Comparison of ENCODE assay signal across 8 cellular contexts in the genomic region with DNA sequence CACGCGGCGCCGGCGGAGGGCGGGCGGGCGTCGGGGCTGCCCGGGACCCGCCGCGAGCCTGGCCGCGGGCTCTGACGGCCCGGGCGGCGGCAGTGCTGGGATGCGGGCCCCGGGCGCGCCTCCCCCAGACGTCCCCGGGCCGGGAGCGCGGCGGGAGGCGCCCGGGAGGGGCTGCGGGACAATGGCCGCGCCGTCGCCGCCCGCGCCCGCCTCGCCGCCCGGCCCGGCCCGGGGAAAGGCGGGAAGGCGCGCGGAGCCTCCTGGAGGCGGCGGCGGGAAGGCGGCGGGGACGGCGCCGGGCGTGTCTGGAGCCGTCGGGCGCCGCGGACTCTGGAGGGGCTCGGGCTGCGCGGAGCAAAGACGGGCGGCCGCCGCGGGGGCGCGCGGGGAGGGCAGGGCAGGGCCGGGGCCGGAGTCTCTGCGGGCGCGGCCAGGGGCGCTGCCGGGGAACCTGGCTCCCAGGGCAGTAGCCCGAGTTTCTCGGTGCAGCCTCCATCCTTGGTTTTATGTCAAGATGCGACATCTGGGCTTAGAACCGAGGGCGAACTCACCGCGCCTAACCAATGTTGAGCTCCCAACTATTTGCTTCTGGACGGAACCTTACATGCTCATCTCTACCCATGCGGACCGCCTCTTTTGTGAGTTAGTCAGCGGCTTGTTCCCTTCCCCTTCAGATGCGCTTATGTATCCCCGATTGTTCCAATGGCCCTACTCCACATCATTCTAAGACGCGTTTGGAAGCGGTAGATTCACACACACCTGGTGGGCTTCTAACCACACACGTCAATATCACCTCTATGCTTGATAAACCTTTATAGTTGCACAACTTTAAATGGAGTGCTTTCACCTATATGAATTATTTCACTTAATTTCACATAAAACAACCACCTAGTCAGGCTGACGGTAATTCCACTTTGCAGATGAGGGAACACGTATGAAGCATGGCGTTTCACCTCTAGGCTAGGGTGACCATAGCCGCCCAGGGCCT. TPM values are rescaled to one million over a fixed set of nuclear protein-coding genes. Genes with fewer than 3 reads are reported as not detected.
DNase-seq lines count a peak whose midpoint lies in the region; ATAC-seq and TF ChIP-seq lines count a peak whose summit lies in the region.

No MANE protein-coding gene starts in this region.

- peak overlapping the region; percentile 87 for H3K9ac ChIP-seq in HUES64 (ENCODE audit: low read depth, low read length)

- WGBS in HUES64, result 2% methylated on average over 100 of the region's 102 CpGs

- no peak for TF ChIP-seq CTCF in dorsolateral prefrontal cortex (IDR thresholded peaks at IDR 0.05 in 54 of 56, conservative IDR thresholded peaks at IDR 0.05 in 2 of 56; ENCODE audit: low read depth in 1 of 56, partially characterized antibody in 56 of 56)

- DNase-seq in DMS79 (lab: John Stamatoyannopoulos, UW), result peak; percentile 45
- peak; percentile 51 for DNase-seq in SW480 (ENCODE audit: low spot score)
- DNase-seq in dorsolateral prefrontal cortex, result peak in 6 of 10 donors; percentile 8 to 50 (median 32)
- DNase-seq in left kidney (ENCODE audit: low read depth, low spot score), result peak; percentile 81
- no peak for DNase-seq in stimulated activated naive B cell treated with anti-CD40 and anti-IgM and Interleukin-4, amounts not matched to agents 10 μg/mL and 1 μg/mL and 100 μg/mL, for 72 hours

- peak overlapping the region; percentile 57; the same call in 1 of the 2 replicates for H3K27ac ChIP-seq in HUES64 (ENCODE audit: low read depth, low read length)
- H3K27ac ChIP-seq in dorsolateral prefrontal cortex, result peak overlapping the region in 39 of 59 donors; percentile 1 to 83 (median 65)

- H3K36me3 Mint-ChIP-seq in stimulated activated naive B cell treated with anti-CD40 and anti-IgM and Interleukin-4, amounts not matched to agents 10 μg/mL and 1 μg/mL and 100 μg/mL, for 72 hours, result peaks cover 14% of the 10 kb centered on the region in 2 donors

- peaks cover 6% of the 10 kb centered on the region; the same call in 1 of the 2 replicates for H3K4me1 ChIP-seq in HUES64 (ENCODE audit: insufficient read depth, low read length)

- peak overlapping the region; percentile 96 to 97 for H3K4me3 Mint-ChIP-seq in stimulated activated naive B cell treated with anti-CD40 and anti-IgM and Interleukin-4, amounts not matched to agents 10 μg/mL and 1 μg/mL and 100 μg/mL, for 72 hours

- no peaks in the 10 kb centered on the region for H3K9me3 ChIP-seq in HUES64 (ENCODE audit: insufficient read depth, low read depth, low read length)

- H3K4me3 ChIP-seq in HUES64 (ENCODE audit: low read length) (peak overlapping the region; percentile 69), dorsolateral prefrontal cortex (peak overlapping the region; percentile 24 to 82 (median 64))

- H3K4me1 Mint-ChIP-seq in stimulated activated naive B cell treated with anti-CD40 and anti-IgM and Interleukin-4, amounts not matched to agents 10 μg/mL and 1 μg/mL and 100 μg/mL, for 72 hours, result peaks cover 28 to 50% of the 10 kb centered on the region in 2 donors

- peak overlapping the region; percentile 87 for H3K27ac Mint-ChIP-seq in stimulated activated naive B cell treated with anti-CD40 and anti-IgM and Interleukin-4, amounts not matched to agents 10 μg/mL and 1 μg/mL and 100 μg/mL, for 72 hours

- intact Hi-C loops in dorsolateral prefrontal cortex (cut with DNase I), result loop anchor here in 1 of 2 donors (5.0 kb wide), 1 partner anchor 112 kb away; the partner anchor contains the start of genes RBBP4 and ZBTB8OS

- H3K9me3 Mint-ChIP-seq in stimulated activated naive B cell treated with anti-CD40 and anti-IgM and Interleukin-4, amounts not matched to agents 10 μg/mL and 1 μg/mL and 100 μg/mL, for 72 hours, result peaks cover 2 to 3% of the 10 kb centered on the region in 2 donors

- no peaks in the 10 kb centered on the region; the same call in 1 of the 2 replicates for H3K36me3 ChIP-seq in HUES64 (ENCODE audit: insufficient read depth, low read length)

- ATAC-seq in stimulated activated naive B cell treated with anti-CD40 and anti-IgM and Interleukin-4, amounts not matched to agents 10 μg/mL and 1 μg/mL and 100 μg/mL, for 72 hours (replicated peaks), result peak; percentile 45 to 55
- ATAC-seq in GM21515 (IDR thresholded peaks at IDR 0.05; ENCODE audit: unreplicated experiment), result no peak
- no peak for ATAC-seq in HG03520 (IDR thresholded peaks at IDR 0.05; ENCODE audit: unreplicated experiment)

- peaks cover 19 to 32% of the 10 kb centered on the region in 2 donors for H3K27me3 Mint-ChIP-seq in stimulated activated naive B cell treated with anti-CD40 and anti-IgM and Interleukin-4, amounts not matched to agents 10 μg/mL and 1 μg/mL and 100 μg/mL, for 72 hours

- H3K27me3 ChIP-seq in HUES64 (ENCODE audit: insufficient read depth, low read length), result peaks cover 9% of the 10 kb centered on the region; the same call in 1 of the 2 replicates
- no peaks in the 10 kb centered on the region for H3K27me3 ChIP-seq in dorsolateral prefrontal cortex

RNA-seq across cellular contexts. Expression of gene ZBTB8A, which starts 0.7 kb away (rescaled TPM):
- 9.5 TPM for polyA plus RNA-seq in HUES64 (2013, experiment 1 of 2)
- polyA plus RNA-seq in HUES64 (2013, experiment 2 of 2), result 9.4 TPM
- total RNA-seq in dorsolateral prefrontal cortex, result 1 to 10 TPM; 1.4 to 7.4 (median 4.2) TPM

Comparison
In these comparisons a context has a peak if more than half of its experiments do, and no peak if none do; other contexts are left out.
1. ATAC-seq: peak in stimulated activated naive B cell treated with anti-CD40 and anti-IgM and Interleukin-4, amounts not matched to agents 10 μg/mL and 1 μg/mL and 100 μg/mL, for 72 hours (2 of 2); none in GM21515 (single experiment) and HG03520 (single experiment).